Comparison of ENCODE assay signal across 30 cellular contexts in the genomic region with DNA sequence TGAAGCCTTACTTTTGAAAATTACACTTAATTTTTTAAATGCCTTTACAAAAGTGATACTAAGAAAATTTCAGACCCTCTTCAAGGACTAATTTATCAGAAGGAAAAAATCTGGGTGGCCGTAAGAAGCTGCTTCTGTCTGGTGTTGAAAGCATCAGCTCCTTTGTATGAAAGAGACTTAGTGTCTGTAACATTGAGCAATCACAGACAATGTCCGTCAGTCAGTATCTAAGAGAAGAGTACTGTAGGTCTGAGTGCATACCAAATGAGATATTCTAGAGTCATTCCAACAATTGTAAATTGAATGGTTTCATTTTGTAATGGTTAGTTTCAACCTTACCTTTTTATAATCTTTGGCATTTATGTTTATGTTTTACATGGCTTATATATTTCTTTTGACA. TPM values are rescaled to one million over a fixed set of nuclear protein-coding genes. Genes with fewer than 3 reads are reported as not detected.
DNase-seq lines count a peak whose midpoint lies in the region; ATAC-seq, FAIRE-seq and TF ChIP-seq lines count a peak whose summit lies in the region.
"Had no signal": no experiment of that assay in that cellular context is flagged by ENCODE, and none has a peak within 500 bp of the region (broad histone marks: within the 10 kb centered on the region; RNA-seq: fewer than 3 reads in every experiment).

No MANE protein-coding gene starts in this region.

- peak; percentile 45 for ATAC-seq in foreskin keratinocyte
- ATAC-seq: activated T-cell treated with anti-CD3 and anti-CD28 coated beads, Interleukin-2, amount 50 U/mL, for 4 hours; body of pancreas; left colon; Right ventricle myocardium inferior; stimulated activated naive CD8-positive, alpha-beta T cell treated with anti-CD3 and anti-CD28 coated beads, Interleukin-15, amount 100 ng/mL, for 72 hours had no signal

- H3K9me3 ChIP-seq in mammary epithelial cell (replicated peaks; ENCODE audit: insufficient read depth, low read length) (no peaks in the 10 kb centered on the region), breast epithelium (no peaks in the 10 kb centered on the region)
- H3K9me3 ChIP-seq: body of pancreas, HAP-1 had no signal

- H3K4me2 ChIP-seq in mammary epithelial cell (ENCODE audit: insufficient read depth, low read depth, low read length), result peak overlapping the region; percentile 30
- H3K4me2 ChIP-seq: neural progenitor cell had no signal

- H3K27me3 ChIP-seq in mammary epithelial cell (ENCODE audit: insufficient read depth, low read length), result no peaks in the 10 kb centered on the region
- no peaks in the 10 kb centered on the region for H3K27me3 ChIP-seq in breast epithelium
- no peaks in the 10 kb centered on the region for H3K27me3 ChIP-seq in foreskin keratinocyte
- no peaks in the 10 kb centered on the region for H3K27me3 ChIP-seq in H7 (ENCODE audit: control insufficient read depth, insufficient read depth, low read length)
- H3K27me3 ChIP-seq: body of pancreas, neural progenitor cell had no signal

- dilution Hi-C loops in mammary epithelial cell (cut with HindIII; ENCODE audit: low sequenced_read_pairs), result no loop called here

- H3K27me3 Mint-ChIP-seq in immature natural killer cell (ENCODE audit: low read depth in 3 of 3), result peaks cover 0 to 3% (median 2%) of the 10 kb centered on the region in 3 donors
- H3K27me3 Mint-ChIP-seq: activated CD4-positive, alpha-beta T cell treated with anti-CD3 and anti-CD28 coated beads, Interleukin-2, amount 10 ng/mL, durations not matched to agents 24 days and 14 days; B cell; CD8-positive, alpha-beta memory T cell; IgD-negative memory B cell; stimulated activated naive CD8-positive, alpha-beta T cell treated with anti-CD3 and anti-CD28 coated beads, Interleukin-15, amount 100 ng/mL, for 72 hours had no signal

- H3K4me3 Mint-ChIP-seq in immature natural killer cell, result no peak overlapping the region
- H3K4me3 Mint-ChIP-seq: activated CD4-positive, alpha-beta T cell treated with anti-CD3 and anti-CD28 coated beads, Interleukin-2, amount 10 ng/mL, durations not matched to agents 24 days and 14 days; activated T-cell treated with anti-CD3 and anti-CD28 coated beads, Interleukin-2, amount 50 U/mL, for 4 hours; B cell; CD8-positive, alpha-beta memory T cell; IgD-negative memory B cell; neural progenitor cell; stimulated activated naive CD8-positive, alpha-beta T cell treated with anti-CD3 and anti-CD28 coated beads, Interleukin-15, amount 100 ng/mL, for 72 hours; T-helper 2 cell treated with Interferon-gamma antibody and Interleukin-4, amounts not matched to agents 5 μg/mL and 100 μg/mL, for 36 hours had no signal

- H3K36me3 ChIP-seq in mammary epithelial cell (ENCODE audit: insufficient read depth, low read length), result no peaks in the 10 kb centered on the region
- no peaks in the 10 kb centered on the region for H3K36me3 ChIP-seq in breast epithelium
- no peaks in the 10 kb centered on the region for H3K36me3 ChIP-seq in H7 (replicated peaks; ENCODE audit: control insufficient read depth, insufficient read depth, low read length)
- H3K36me3 ChIP-seq: HAP-1, neural progenitor cell, WERI-Rb-1 had no signal

- BruUV-seq in mammary epithelial cell (replicated peaks; lab: Mats Ljungman, UMichigan), result no TSS peak

- H3K27ac ChIP-seq in mammary epithelial cell (ENCODE audit: insufficient read depth, low read depth, low read length), result no peak overlapping the region
- H3K27ac ChIP-seq in breast epithelium, result no peak overlapping the region
- no peak overlapping the region for H3K27ac ChIP-seq in foreskin keratinocyte
- H3K27ac ChIP-seq: body of pancreas, epithelial cell of prostate, neural progenitor cell, WERI-Rb-1 had no signal

- CTCF ChIA-PET in mammary epithelial cell (lab: Charles Lee; ENCODE audit: low non-redundant PET), result no interaction called here

- no peaks in the 10 kb centered on the region for H3K9me3 Mint-ChIP-seq in immature natural killer cell
- H3K9me3 Mint-ChIP-seq: CD8-positive, alpha-beta memory T cell; neural progenitor cell; T-helper 2 cell treated with Interferon-gamma antibody and Interleukin-4, amounts not matched to agents 5 μg/mL and 100 μg/mL, for 36 hours had no signal

- no peak overlapping the region for H3K4me3 ChIP-seq in mammary epithelial cell (replicated peaks in 1 of 3; ENCODE audit: insufficient read depth in 1 of 3, low read depth in 2 of 3, low read length in 3 of 3)
- no peak overlapping the region for H3K4me3 ChIP-seq in breast epithelium
- no peak overlapping the region for H3K4me3 ChIP-seq in H7 (ENCODE audit: insufficient read depth, low read depth, low read length)
- H3K4me3 ChIP-seq: body of pancreas, HAP-1, neural progenitor cell had no signal

- H3K79me2 ChIP-seq in mammary epithelial cell (ENCODE audit: insufficient read depth, low read length), result no peaks in the 10 kb centered on the region

- no peaks in the 10 kb centered on the region for H3K4me1 ChIP-seq in mammary epithelial cell (ENCODE audit: insufficient read depth, low read length)
- H3K4me1 ChIP-seq in breast epithelium, result no peaks in the 10 kb centered on the region
- no peaks in the 10 kb centered on the region for H3K4me1 ChIP-seq in foreskin keratinocyte
- H3K4me1 ChIP-seq: body of pancreas, HAP-1, neural progenitor cell had no signal

- intact Hi-C loops in mammary epithelial cell (cut with micrococcal nuclease) (no loop called here), breast epithelium (cut with DNase I; ENCODE audit: low total_unique reads) (no loop called here)

- no peak overlapping the region for H3K9ac ChIP-seq in mammary epithelial cell (ENCODE audit: insufficient read depth, low read length)
- H3K9ac ChIP-seq: neural progenitor cell had no signal

- TF ChIP-seq POLR2A in breast epithelium (IDR thresholded peaks at IDR 0.05) (no peak), GM12891 (IDR thresholded peaks at IDR 0.05; ENCODE audit: low read depth, low read length) (no peak)

- DNase-seq in mammary epithelial cell, result peak; percentile 66
- no peak for DNase-seq in breast epithelium (ENCODE audit: low spot score in 2 of 2)
- peak; percentile 98 for DNase-seq in SK-MEL-5 (ENCODE audit: low read depth, low spot score)
- DNase-seq in foreskin keratinocyte, result peak in 1 of 2 donors; percentile 29
- no peak for DNase-seq in H7
- DNase-seq in GM12891 (ENCODE audit: insufficient read length, low spot score), result no peak
- no peak for DNase-seq in C1 segment of cervical spinal cord (lab: John Stamatoyannopoulos, UW)
- DNase-seq in immature natural killer cell, result no peak
- DNase-seq: activated CD4-positive, alpha-beta T cell treated with anti-CD3 and anti-CD28 coated beads, Interleukin-2, amount 10 ng/mL, durations not matched to agents 24 days and 14 days; activated naive CD4-positive, alpha-beta T cell treated with Interleukin-2 at 50 U/mL for 16 hours; activated T-cell treated with anti-CD3 and anti-CD28 coated beads, Interleukin-2, amount 50 U/mL, for 4 hours; body of pancreas; CD8-positive, alpha-beta memory T cell; effector CD4-positive, alpha-beta T cell; left colon; mesendoderm; NCI-H1436; NCI-H446 treated with DMSO at 0.1 percent for 48 hours; OCI-M1; stimulated activated naive CD8-positive, alpha-beta T cell treated with anti-CD3 and anti-CD28 coated beads, Interleukin-15, amount 100 ng/mL, for 72 hours; WERI-Rb-1 had no signal

- no peak for TF ChIP-seq CTCF in mammary epithelial cell (conservative IDR thresholded peaks at IDR 0.05 in 1 of 2, IDR thresholded peaks at IDR 0.05 in 1 of 2; ENCODE audit: extremely low read depth in 1 of 2, insufficient read depth in 1 of 2, low read depth in 1 of 2, low read length in 2 of 2)
- TF ChIP-seq CTCF in breast epithelium (IDR thresholded peaks at IDR 0.05), result no peak
- TF ChIP-seq CTCF in foreskin keratinocyte (conservative IDR thresholded peaks at IDR 0.05), result no peak

- no peak for FAIRE-seq in GM12891 (lab: Jason Lieb, UNC)
- FAIRE-seq: frontal cortex, GM18507 had no signal

- H3K27ac Mint-ChIP-seq in immature natural killer cell, result no peak overlapping the region
- H3K27ac Mint-ChIP-seq: activated CD4-positive, alpha-beta T cell treated with anti-CD3 and anti-CD28 coated beads, Interleukin-2, amount 10 ng/mL, durations not matched to agents 24 days and 14 days; B cell; CD8-positive, alpha-beta memory T cell; IgD-negative memory B cell; neural progenitor cell; stimulated activated naive CD8-positive, alpha-beta T cell treated with anti-CD3 and anti-CD28 coated beads, Interleukin-15, amount 100 ng/mL, for 72 hours; T-helper 2 cell treated with Interferon-gamma antibody and Interleukin-4, amounts not matched to agents 5 μg/mL and 100 μg/mL, for 36 hours had no signal

- H2AFZ ChIP-seq in mammary epithelial cell (ENCODE audit: low read depth, low read length), result peak overlapping the region; percentile 59
- H2AFZ ChIP-seq: neural progenitor cell had no signal

- H3K36me3 Mint-ChIP-seq in immature natural killer cell, result no peaks in the 10 kb centered on the region
- H3K36me3 Mint-ChIP-seq: neural progenitor cell had no signal

- H3K4me1 Mint-ChIP-seq in immature natural killer cell, result peaks cover 0 to under 1% of the 10 kb centered on the region in 2 donors
- H3K4me1 Mint-ChIP-seq: neural progenitor cell had no signal

- in situ Hi-C loops in mammary epithelial cell (cut with MboI; ENCODE audit: low sequenced_read_pairs in 2 of 2), result no loop called here
- in situ Hi-C loops in SK-MEL-5 (cut with HindIII; ENCODE audit: low pct_unique_long_range_greater_than_20kb, low sequenced_read_pairs), result no loop called here

- no peaks in the 10 kb centered on the region for H4K20me1 ChIP-seq in mammary epithelial cell (ENCODE audit: insufficient read depth, low read length)

- WGBS in mammary epithelial cell (ENCODE audit: low coverage, missing lambda C conversion rate), result 10% methylated on average over 2 of the region's 2 CpGs

TF ChIP-seq in GM12891, 5 proteins besides CTCF, POLR2A, EP300 and RAD21:
- TF ChIP-seq SPI1 (IDR thresholded peaks at IDR 0.05; ENCODE audit: low read depth, low read length) (no peak), POU2F2 (IDR thresholded peaks at IDR 0.05; ENCODE audit: low read depth, low read length) (no peak), POLR2AphosphoS5 (IDR thresholded peaks at IDR 0.05; ENCODE audit: low read depth, low read length) (no peak), TAF1 (IDR thresholded peaks at IDR 0.05; ENCODE audit: low read depth, low read length) (no peak), PAX5 (IDR thresholded peaks at IDR 0.05; ENCODE audit: insufficient read depth, low read length, severe bottlenecking) (no peak)

RNA-seq across cellular contexts. Expression of gene MDFIC, which starts 11.1 kb away (rescaled TPM):
- total RNA-seq in mammary epithelial cell (10 to 100 TPM; 18.4 to 21.0 TPM), breast epithelium (100 to 1,000 TPM in 1 of 3 donors, 10 to 100 TPM in 2; 29.9 to 146 (median 55.4) TPM), foreskin keratinocyte (14.1 and 15.1 TPM in 2 replicates)
- polyA plus RNA-seq in mammary epithelial cell (12.5 TPM), foreskin keratinocyte (5.0 and 5.2 TPM in 2 replicates), immature natural killer cell (10 to 100 TPM; 20.3 to 40.5 (median 26.8) TPM)
- polyA minus RNA-seq in mammary epithelial cell, result 11.4 TPM
- 30.8 and 32.4 TPM in 2 replicates for total RNA-seq in SK-MEL-5 (2014; rRNA removed; shearing (Covaris generic))
- polyA plus RNA-seq in SK-MEL-5 (2015; cell fraction: cytosol; rRNA removed), result 25.1 and 31.9 TPM in 2 replicates
- 12.1 and 16.5 TPM in 2 replicates for polyA plus RNA-seq in SK-MEL-5 (2015; cell fraction: nucleus; rRNA removed)
- total RNA-seq in H7 (2014; rRNA removed; shearing (Covaris generic)), result 14.4 and 16.8 TPM in 2 replicates
- polyA plus RNA-seq in GM12891 (2012; ENCODE audit: low read depth, missing spikeins), result 46.9 TPM

Comparison
In these comparisons a context has a peak if more than half of its experiments do, and no peak if none do; other contexts are left out.
1. DNase-seq: peak in mammary epithelial cell (single experiment) and SK-MEL-5 (single experiment); none in breast epithelium (0 of 2), H7 (single experiment), GM12891 (single experiment), C1 segment of cervical spinal cord (0 of 14) and immature natural killer cell (0 of 3).